ENCODE assay signal across 8 cellular contexts in the genomic region with DNA sequence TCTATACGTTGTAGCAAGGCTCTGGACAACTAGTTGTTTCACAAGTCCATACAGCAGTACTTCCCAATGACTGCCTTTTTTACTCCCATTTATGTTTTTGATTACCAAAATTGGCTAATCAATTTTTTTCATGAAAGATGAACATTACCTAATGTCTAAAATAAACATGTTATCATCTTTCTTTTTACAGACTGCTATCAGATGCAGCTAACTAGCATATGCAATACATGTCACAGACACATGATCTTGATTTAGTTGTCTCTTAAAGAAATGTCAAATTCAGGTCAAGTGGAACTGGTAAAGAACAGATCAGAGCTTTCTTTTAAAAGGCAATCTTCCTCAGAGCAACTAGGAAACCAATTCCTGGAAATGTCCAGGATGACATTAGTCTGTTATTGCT. TPM values are rescaled to one million over a fixed set of nuclear protein-coding genes. Genes with fewer than 3 reads are reported as not detected.
A peak's percentile ranks its signal among the peaks of the same experiment; 100 is the strongest.
DNase-seq lines count a peak whose midpoint lies in the region; ATAC-seq and TF ChIP-seq lines count a peak whose summit lies in the region.

No MANE protein-coding gene starts in this region.

- POLR2A ChIA-PET in naive thymus-derived CD4-positive, alpha-beta T cell (lab: Charles Lee): interaction anchor here (0.6 to 4.0 kb wide), 11 partner anchors 14 to 228 kb away, joined by 3 to 31 read pairs (median 3); a partner anchor contains a TSS

- H3K4me1 ChIP-seq in HUES6 (ENCODE audit: control insufficient read depth, insufficient read depth, low read length): peaks cover 19% of the 10 kb centered on the region
- H3K4me1 ChIP-seq in naive thymus-derived CD4-positive, alpha-beta T cell (ENCODE audit: control insufficient read depth in 2 of 2, insufficient read depth in 2 of 2, low read length in 2 of 2): peaks cover 7 to 23% of the 10 kb centered on the region in 2 donors

- H3K9me3 Mint-ChIP-seq in naive thymus-derived CD4-positive, alpha-beta T cell: peaks cover 0 to 2% (median 0%) of the 10 kb centered on the region in 11 donors
- H3K9me3 Mint-ChIP-seq in osteocyte (ENCODE audit: unreplicated experiment): no peaks in the 10 kb centered on the region

- intact Hi-C loops in dorsolateral prefrontal cortex (cut with DNase I): loop anchor here in 1 of 2 donors (5.0 kb wide), 1 partner anchor 102 kb away; a partner anchor contains a TSS
- intact Hi-C loops in naive thymus-derived CD4-positive, alpha-beta T cell (cut with micrococcal nuclease): no loop called here

- H3K27ac Mint-ChIP-seq in naive thymus-derived CD4-positive, alpha-beta T cell: peak overlapping the region in 2 of 9 donors; percentile 22 to 26
- H3K27ac Mint-ChIP-seq in osteocyte (ENCODE audit: unreplicated experiment): no peak overlapping the region

- H3K27ac ChIP-seq in HUES6 (ENCODE audit: low read depth, low read length) (no peak overlapping the region), dorsolateral prefrontal cortex (peak overlapping the region in 57 of 59 donors; percentile 17 to 95 (median 87))
- H3K27ac ChIP-seq in naive thymus-derived CD4-positive, alpha-beta T cell (ENCODE audit: low read depth, low read length): peak overlapping the region; percentile 79

- H3K27me3 Mint-ChIP-seq in naive thymus-derived CD4-positive, alpha-beta T cell: peaks cover 0 to 12% (median 0%) of the 10 kb centered on the region in 5 donors
- H3K27me3 Mint-ChIP-seq in osteocyte (ENCODE audit: unreplicated experiment): peaks cover 27% of the 10 kb centered on the region

- peaks cover 0 to 7% (median 0%) of the 10 kb centered on the region in 5 donors for H3K36me3 Mint-ChIP-seq in naive thymus-derived CD4-positive, alpha-beta T cell
- H3K36me3 Mint-ChIP-seq in osteocyte (ENCODE audit: unreplicated experiment): no peaks in the 10 kb centered on the region

- H3K36me3 ChIP-seq in HUES6 (ENCODE audit: control insufficient read depth, insufficient read depth, low read length): peaks cover 5% of the 10 kb centered on the region
- no peaks in the 10 kb centered on the region for H3K36me3 ChIP-seq in naive thymus-derived CD4-positive, alpha-beta T cell (ENCODE audit: control insufficient read depth in 2 of 3, insufficient read depth in 3 of 3, low read length in 3 of 3)

- no peak for DNase-seq in AG09309 (ENCODE audit: low read depth)
- DNase-seq in dorsolateral prefrontal cortex: no peak
- DNase-seq in naive thymus-derived CD4-positive, alpha-beta T cell: no peak
- no peak for DNase-seq in osteocyte (ENCODE audit: extremely low spot score, unreplicated experiment)
- no peak for DNase-seq in A172 (ENCODE audit: low spot score)
- DNase-seq in NCI-H526 treated with DMSO at 0.1 percent for 48 hours (lab: John Stamatoyannopoulos, UW): no peak

- H3K4me3 Mint-ChIP-seq in naive thymus-derived CD4-positive, alpha-beta T cell: peak overlapping the region in 1 of 10 donors; percentile 30
- no peak overlapping the region for H3K4me3 Mint-ChIP-seq in osteocyte (ENCODE audit: unreplicated experiment)

- CTCF ChIA-PET in naive thymus-derived CD4-positive, alpha-beta T cell (lab: Charles Lee): interaction anchor here (1.0 to 1.9 kb wide), 3 partner anchors 203 to 208 kb away, joined by 3 to 7 read pairs (median 3); no protein-coding TSS in a partner anchor

- no peak overlapping the region for H3K9ac ChIP-seq in HUES6 (ENCODE audit: low read length)

- peaks cover 7 to 21% (median 16%) of the 10 kb centered on the region in 7 donors for H3K4me1 Mint-ChIP-seq in naive thymus-derived CD4-positive, alpha-beta T cell
- peaks cover 5% of the 10 kb centered on the region for H3K4me1 Mint-ChIP-seq in osteocyte (ENCODE audit: unreplicated experiment)

- TF ChIP-seq CTCF in AG09309 (IDR thresholded peaks at IDR 0.05; ENCODE audit: control insufficient read depth, insufficient read depth, low read depth, low read length, missing control alignments) (no peak), dorsolateral prefrontal cortex (IDR thresholded peaks at IDR 0.05 in 54 of 56, conservative IDR thresholded peaks at IDR 0.05 in 2 of 56; ENCODE audit: low read depth in 1 of 56, partially characterized antibody in 56 of 56) (no peak), osteocyte (IDR thresholded peaks at IDR 0.05) (no peak)

- H3K4me3 ChIP-seq in AG09309 (ENCODE audit: control insufficient read depth, low read depth, low read length) (peak overlapping the region; percentile 85; the same call in 1 of the 2 replicates), HUES6 (ENCODE audit: low read depth, low read length) (peak overlapping the region; percentile 95), dorsolateral prefrontal cortex (peak overlapping the region; percentile 52 to 100 (median 90))
- peak overlapping the region; percentile 82 for H3K4me3 ChIP-seq in naive thymus-derived CD4-positive, alpha-beta T cell (ENCODE audit: low read length)

- no peak for ATAC-seq in naive thymus-derived CD4-positive, alpha-beta T cell
- no peak for ATAC-seq in HG02884 (IDR thresholded peaks at IDR 0.05; ENCODE audit: unreplicated experiment)

- H3K27me3 ChIP-seq in HUES6 (ENCODE audit: control insufficient read depth, insufficient read depth, low read length) (no peaks in the 10 kb centered on the region), dorsolateral prefrontal cortex (no peaks in the 10 kb centered on the region)
- no peaks in the 10 kb centered on the region for H3K27me3 ChIP-seq in naive thymus-derived CD4-positive, alpha-beta T cell (ENCODE audit: control insufficient read depth in 2 of 2, insufficient read depth in 2 of 2, low read length in 2 of 2)

- no peaks in the 10 kb centered on the region for H3K9me3 ChIP-seq in HUES6 (ENCODE audit: control insufficient read depth, insufficient read depth, low read depth, low read length)
- no peaks in the 10 kb centered on the region for H3K9me3 ChIP-seq in naive thymus-derived CD4-positive, alpha-beta T cell (ENCODE audit: control insufficient read depth in 2 of 3, low read length in 3 of 3)

RNA-seq across cellular contexts. Expression of a gene that starts 0.6 kb away (rescaled TPM):
- total RNA-seq in dorsolateral prefrontal cortex (10 to 100 TPM; 13.7 to 27.3 (median 20.7) TPM), osteocyte (13.0 and 15.7 TPM in 2 replicates)
- total RNA-seq in naive thymus-derived CD4-positive, alpha-beta T cell: 10 to 100 TPM in 2 of 5 experiments, 1 to 10 TPM in 3; 9.2 to 18.4 (median 9.7) TPM
- 1 to 10 TPM; 6.4 to 6.9 TPM for polyA plus RNA-seq in naive thymus-derived CD4-positive, alpha-beta T cell
- total RNA-seq in A172 (2014; rRNA removed; shearing (Covaris generic)): 3.2 and 3.6 TPM in 2 replicates

RNA-seq across cellular contexts. Expression of a gene that starts 15.8 kb away (rescaled TPM):
- 10 to 100 TPM; 16.4 to 47.7 (median 35.9) TPM for total RNA-seq in dorsolateral prefrontal cortex
- total RNA-seq in naive thymus-derived CD4-positive, alpha-beta T cell: 10 to 100 TPM; 33.3 to 47.7 (median 35.8) TPM
- 10 to 100 TPM; 16.4 to 17.9 TPM for polyA plus RNA-seq in naive thymus-derived CD4-positive, alpha-beta T cell
- total RNA-seq in osteocyte: 30.0 and 30.5 TPM in 2 replicates
- 43.2 and 58.2 TPM in 2 replicates for total RNA-seq in A172 (2014; rRNA removed; shearing (Covaris generic))
